38 cellular contexts compared by ENCODE assay signal in the genomic region with DNA sequence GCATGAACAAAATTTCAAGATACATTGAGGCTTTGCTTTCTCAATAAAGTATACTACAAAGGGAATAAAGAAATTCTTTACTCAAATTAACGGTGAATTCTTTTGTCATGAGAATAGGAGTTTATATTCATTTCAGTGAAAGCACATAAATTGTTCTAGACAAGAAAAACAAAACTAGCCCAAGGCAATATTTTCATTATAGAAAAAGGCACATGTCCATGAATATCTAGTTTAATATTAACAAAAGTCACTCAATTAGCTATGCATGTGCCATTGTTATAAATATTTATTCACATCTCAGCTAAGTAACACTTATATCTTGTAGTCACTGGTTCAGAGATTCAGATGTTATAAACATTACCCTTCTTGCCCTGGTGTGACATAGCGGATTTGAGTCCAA.
"Had no signal": no experiment of that assay in that cellular context is flagged by ENCODE, and none has a peak within 500 bp of the region (broad histone marks: within the 10 kb centered on the region; RNA-seq: fewer than 3 reads in every experiment).

No MANE protein-coding gene starts in this region.

- H3K27me3 Mint-ChIP-seq: activated naive CD4-positive, alpha-beta T cell treated with anti-CD3 and anti-CD28 coated beads, Interleukin-2, amount 10 ng/mL, durations not matched to agents 7 days and 5 days; activated naive CD4-positive, alpha-beta T cell treated with anti-CD3 and anti-CD28 coated beads, Interleukin-2, amount 50 U/mL, for 24 hours; activated naive CD8-positive, alpha-beta T cell; activated naive CD8-positive, alpha-beta T cell treated with anti-CD3 and anti-CD28 coated beads for 36 hours; activated naive CD8-positive, alpha-beta T cell treated with anti-CD3 and anti-CD28 coated beads, Interleukin-2, amount 10 ng/mL, durations not matched to agents 7 days and 5 days; activated naive CD8-positive, alpha-beta T cell treated with anti-CD3 and anti-CD28 coated beads, Interleukin-2, amount 50 U/mL, for 24 hours; activated T-cell treated with anti-CD3 and anti-CD28 coated beads, Interleukin-2, amount 50 U/mL, for 24 hours; activated T-helper 17 cell treated with anti-CD3 and anti-CD28 coated beads, Interleukin-2, amount 50 U/mL, for 72 hours; brain; central memory CD8-positive, alpha-beta T cell had no signal

- H3K4me1 Mint-ChIP-seq: activated naive CD4-positive, alpha-beta T cell treated with anti-CD3 and anti-CD28 coated beads, Interleukin-2, amount 10 ng/mL, durations not matched to agents 7 days and 5 days; activated naive CD4-positive, alpha-beta T cell treated with anti-CD3 and anti-CD28 coated beads, Interleukin-2, amount 50 U/mL, for 24 hours; activated naive CD8-positive, alpha-beta T cell treated with anti-CD3 and anti-CD28 coated beads for 36 hours; activated naive CD8-positive, alpha-beta T cell treated with anti-CD3 and anti-CD28 coated beads, Interleukin-2, amount 10 ng/mL, durations not matched to agents 7 days and 5 days; activated naive CD8-positive, alpha-beta T cell treated with anti-CD3 and anti-CD28 coated beads, Interleukin-2, amount 50 U/mL, for 24 hours; activated T-helper 17 cell treated with anti-CD3 and anti-CD28 coated beads, Interleukin-2, amount 50 U/mL, for 72 hours; brain; central memory CD8-positive, alpha-beta T cell had no signal

- H3K27ac Mint-ChIP-seq: activated naive CD4-positive, alpha-beta T cell treated with anti-CD3 and anti-CD28 coated beads for 36 hours; activated naive CD4-positive, alpha-beta T cell treated with anti-CD3 and anti-CD28 coated beads, Interleukin-2, amount 10 ng/mL, durations not matched to agents 7 days and 5 days; activated naive CD4-positive, alpha-beta T cell treated with anti-CD3 and anti-CD28 coated beads, Interleukin-2, amount 50 U/mL, for 24 hours; activated naive CD4-positive, alpha-beta T cell treated with anti-CD3 and anti-CD28 coated beads, Interleukin-2, amount 50 U/mL, for 72 hours; activated naive CD8-positive, alpha-beta T cell; activated naive CD8-positive, alpha-beta T cell treated with anti-CD3 and anti-CD28 coated beads for 36 hours; activated naive CD8-positive, alpha-beta T cell treated with anti-CD3 and anti-CD28 coated beads, Interleukin-2, amount 10 ng/mL, durations not matched to agents 7 days and 5 days; activated naive CD8-positive, alpha-beta T cell treated with anti-CD3 and anti-CD28 coated beads, Interleukin-2, amount 50 U/mL, for 24 hours; activated T-cell treated with anti-CD3 and anti-CD28 coated beads, Interleukin-2, amount 50 U/mL, for 24 hours; activated T-cell treated with anti-CD3 and anti-CD28 coated beads, Interleukin-2, amount 50 U/mL, for 72 hours; activated T-helper 1 cell treated with anti-CD3 and anti-CD28 coated beads, Interleukin-12 subunit alpha, Interleukin-12 subunit beta, Interleukin-2, Interleukin-4 antibody, amounts not matched to agents 30 ng/mL and 10 ng/mL and 1 ng/mL, durations not matched to agents 14 hours and 24 hours and 36 hours; activated T-helper 17 cell treated with anti-CD3 and anti-CD28 coated beads, Interleukin-2, amount 50 U/mL, for 72 hours; activated T-helper 2 cell treated with anti-CD3 and anti-CD28 coated beads, Interferon-gamma antibody, Interleukin-2, Interleukin-4, amounts not matched to agents 10 μg/mL and 5 μg/mL and 100 μg/mL, durations not matched to agents 14 hours and 24 hours and 36 hours; brain had no signal

- H3K27me3 ChIP-seq: adrenal gland, ascending aorta, body of pancreas, brain microvascular endothelial cell, breast epithelium, cardiac muscle cell had no signal

- ATAC-seq: activated naive CD4-positive, alpha-beta T cell treated with anti-CD3 and anti-CD28 coated beads, Interleukin-2, amount 50 U/mL, for 72 hours; activated naive CD8-positive, alpha-beta T cell treated with anti-CD3 and anti-CD28 coated beads, Interleukin-2, amount 50 U/mL, for 24 hours; activated T-cell treated with anti-CD3 and anti-CD28 coated beads, Interleukin-2, amount 50 U/mL, for 4 hours; activated T-cell treated with anti-CD3 and anti-CD28 coated beads, Interleukin-2, amount 50 U/mL, for 72 hours; activated T-helper 17 cell treated with anti-CD3 and anti-CD28 coated beads, Interleukin-2, amount 50 U/mL, for 72 hours; body of pancreas had no signal

- H3K9me3 Mint-ChIP-seq: activated naive CD4-positive, alpha-beta T cell treated with anti-CD3 and anti-CD28 coated beads for 36 hours; activated naive CD4-positive, alpha-beta T cell treated with anti-CD3 and anti-CD28 coated beads, Interleukin-2, amount 50 U/mL, for 24 hours; activated naive CD8-positive, alpha-beta T cell treated with anti-CD3 and anti-CD28 coated beads, Interleukin-2, amount 10 ng/mL, durations not matched to agents 7 days and 5 days; activated T-cell treated with anti-CD3 and anti-CD28 coated beads, Interleukin-2, amount 50 U/mL, for 24 hours; activated T-helper 1 cell treated with anti-CD3 and anti-CD28 coated beads, Interleukin-12 subunit alpha, Interleukin-12 subunit beta, Interleukin-2, Interleukin-4 antibody, amounts not matched to agents 30 ng/mL and 10 ng/mL and 1 ng/mL, durations not matched to agents 14 hours and 24 hours and 36 hours; activated T-helper 2 cell treated with anti-CD3 and anti-CD28 coated beads, Interferon-gamma antibody, Interleukin-2, Interleukin-4, amounts not matched to agents 10 μg/mL and 5 μg/mL and 100 μg/mL, durations not matched to agents 14 hours and 24 hours and 36 hours; brain; central memory CD8-positive, alpha-beta T cell had no signal

- H3K36me3 ChIP-seq: adrenal gland, ascending aorta, brain microvascular endothelial cell, breast epithelium, cardiac muscle cell had no signal

- DNase-seq: activated effector memory CD4-positive, alpha-beta T cell treated with anti-CD3 and anti-CD28 coated beads, Interleukin-2, amount 50 U/mL, for 16 hours; activated effector memory CD4-positive, alpha-beta T cell treated with Interleukin-2 at 50 U/mL for 16 hours; activated gamma-delta T cell; activated gamma-delta T cell treated with Interleukin-2 at 50 U/mL for 16 hours; activated naive CD4-positive, alpha-beta T cell; activated naive CD4-positive, alpha-beta T cell treated with anti-CD3 and anti-CD28 coated beads for 36 hours; activated naive CD4-positive, alpha-beta T cell treated with anti-CD3 and anti-CD28 coated beads, Interleukin-2, amount 10 ng/mL, durations not matched to agents 7 days and 5 days; activated naive CD4-positive, alpha-beta T cell treated with anti-CD3 and anti-CD28 coated beads, Interleukin-2, amount 50 U/mL, for 16 hours; activated naive CD4-positive, alpha-beta T cell treated with Interleukin-2 at 50 U/mL for 16 hours; activated naive CD8-positive, alpha-beta T cell treated with anti-CD3 and anti-CD28 coated beads for 36 hours; activated naive CD8-positive, alpha-beta T cell treated with anti-CD3 and anti-CD28 coated beads, Interleukin-2, amount 10 ng/mL, durations not matched to agents 7 days and 5 days; activated naive CD8-positive, alpha-beta T cell treated with anti-CD3 and anti-CD28 coated beads, Interleukin-2, amount 50 U/mL, for 24 hours; activated T-cell treated with anti-CD3 and anti-CD28 coated beads, Interleukin-2, amount 50 U/mL, for 1 hour; activated T-cell treated with anti-CD3 and anti-CD28 coated beads, Interleukin-2, amount 50 U/mL, for 24 hours; activated T-cell treated with anti-CD3 and anti-CD28 coated beads, Interleukin-2, amount 50 U/mL, for 4 hours; activated T-cell treated with anti-CD3 and anti-CD28 coated beads, Interleukin-2, amount 50 U/mL, for 48 hours; activated T-cell treated with anti-CD3 and anti-CD28 coated beads, Interleukin-2, amount 50 U/mL, for 72 hours; adrenal gland; amniotic stem cell; amygdala; anterior cingulate cortex; aorta; body of pancreas; brain microvascular endothelial cell; caudate nucleus; central memory CD4-positive, alpha-beta T cell; cerebellar nuclear complex had no signal

- H3K4me3 ChIP-seq: adrenal gland, ascending aorta, body of pancreas, breast epithelium, cardiac muscle cell had no signal

- H3K4me1 ChIP-seq: adrenal gland, ascending aorta, body of pancreas, breast epithelium had no signal

- H3K36me3 Mint-ChIP-seq: activated naive CD4-positive, alpha-beta T cell treated with anti-CD3 and anti-CD28 coated beads, Interleukin-2, amount 10 ng/mL, durations not matched to agents 7 days and 5 days; activated naive CD4-positive, alpha-beta T cell treated with anti-CD3 and anti-CD28 coated beads, Interleukin-2, amount 50 U/mL, for 24 hours; activated naive CD4-positive, alpha-beta T cell treated with anti-CD3 and anti-CD28 coated beads, Interleukin-2, amount 50 U/mL, for 72 hours; activated naive CD8-positive, alpha-beta T cell; activated naive CD8-positive, alpha-beta T cell treated with anti-CD3 and anti-CD28 coated beads for 36 hours; activated naive CD8-positive, alpha-beta T cell treated with anti-CD3 and anti-CD28 coated beads, Interleukin-2, amount 10 ng/mL, durations not matched to agents 7 days and 5 days; brain had no signal

- H3K4me3 Mint-ChIP-seq: activated naive CD4-positive, alpha-beta T cell treated with anti-CD3 and anti-CD28 coated beads for 36 hours; activated naive CD4-positive, alpha-beta T cell treated with anti-CD3 and anti-CD28 coated beads, Interleukin-2, amount 10 ng/mL, durations not matched to agents 7 days and 5 days; activated naive CD4-positive, alpha-beta T cell treated with anti-CD3 and anti-CD28 coated beads, Interleukin-2, amount 50 U/mL, for 24 hours; activated naive CD8-positive, alpha-beta T cell; activated naive CD8-positive, alpha-beta T cell treated with anti-CD3 and anti-CD28 coated beads for 36 hours; activated naive CD8-positive, alpha-beta T cell treated with anti-CD3 and anti-CD28 coated beads, Interleukin-2, amount 10 ng/mL, durations not matched to agents 7 days and 5 days; activated naive CD8-positive, alpha-beta T cell treated with anti-CD3 and anti-CD28 coated beads, Interleukin-2, amount 50 U/mL, for 24 hours; activated T-cell treated with anti-CD3 and anti-CD28 coated beads, Interleukin-2, amount 50 U/mL, for 24 hours; activated T-cell treated with anti-CD3 and anti-CD28 coated beads, Interleukin-2, amount 50 U/mL, for 4 hours; activated T-cell treated with anti-CD3 and anti-CD28 coated beads, Interleukin-2, amount 50 U/mL, for 72 hours; activated T-helper 1 cell treated with anti-CD3 and anti-CD28 coated beads, Interleukin-12 subunit alpha, Interleukin-12 subunit beta, Interleukin-2, Interleukin-4 antibody, amounts not matched to agents 30 ng/mL and 10 ng/mL and 1 ng/mL, durations not matched to agents 14 hours and 24 hours and 36 hours; activated T-helper 17 cell treated with anti-CD3 and anti-CD28 coated beads, Interleukin-2, amount 50 U/mL, for 72 hours; brain; central memory CD8-positive, alpha-beta T cell had no signal

- H3K9me3 ChIP-seq: adrenal gland, ascending aorta, body of pancreas, breast epithelium had no signal
